Comparison of ENCODE assay signal across 31 cellular contexts in genomic region chr19:2003901-2004300, GRCh38.
"Had no signal": no experiment of that assay in that cellular context is flagged by ENCODE, and none has a peak within 500 bp of the region (broad histone marks: within the 10 kb centered on the region; RNA-seq: fewer than 3 reads in every experiment).

No MANE protein-coding gene starts in this region.

- DNase-seq: activated CD4-positive, alpha-beta T cell treated with anti-CD3 and anti-CD28 coated beads, Interleukin-2, amount 50 U/mL, for 48 hours; activated CD8-positive, alpha-beta memory T cell treated with anti-CD3 and anti-CD28 coated beads, Interleukin-2, amount 50 U/mL, for 48 hours; activated naive CD4-positive, alpha-beta T cell; activated T-cell treated with anti-CD3 and anti-CD28 coated beads, Interleukin-2, amount 50 U/mL, for 4 hours; aorta; central memory CD4-positive, alpha-beta T cell; colonic mucosa; dorsolateral prefrontal cortex; effector memory CD8-positive, alpha-beta T cell; gastrocnemius medialis; heart left ventricle; islet precursor cell; left cardiac atrium; mucosa of descending colon; retina; sigmoid colon; stimulated activated CD4-positive, alpha-beta T cell treated with anti-CD3 and anti-CD28 coated beads, Interleukin-15, amount 100 ng/mL, for 24 hours; stomach; T1000; uterus had no signal

- H3K4me3 Mint-ChIP-seq: activated T-cell treated with anti-CD3 and anti-CD28 coated beads, Interleukin-2, amount 50 U/mL, for 4 hours; effector memory CD8-positive, alpha-beta T cell; memory B cell; stimulated activated memory B cell treated with anti-CD40 and anti-IgM and Interleukin-4, amounts not matched to agents 10 μg/mL and 1 μg/mL and 100 μg/mL, for 72 hours; T-helper 1 cell treated with Interleukin-12 subunit alpha and Interleukin-12 subunit beta and Interleukin-4 antibody, amounts not matched to agents 30 μg/mL and 1 μg/mL, for 36 hours; WTC11 had no signal

- H3K27ac ChIP-seq: colonic mucosa, gastrocnemius medialis, heart left ventricle, stomach, suprapubic skin, tibial nerve, uterus had no signal

- H3K9me3 ChIP-seq: colonic mucosa, gastrocnemius medialis, heart left ventricle, mucosa of descending colon, sigmoid colon, stomach, suprapubic skin, tibial nerve, uterus had no signal

- H3K4me2 ChIP-seq: smooth muscle cell had no signal

- ATAC-seq: activated T-cell treated with anti-CD3 and anti-CD28 coated beads, Interleukin-2, amount 50 U/mL, for 4 hours; effector memory CD8-positive, alpha-beta T cell; esophagus mucosa; gastrocnemius medialis; heart left ventricle; left cardiac atrium; mucosa of descending colon; stimulated activated memory B cell treated with anti-CD40 and anti-IgM and Interleukin-4, amounts not matched to agents 10 μg/mL and 1 μg/mL and 100 μg/mL, for 72 hours; WTC11 had no signal

- H3K27ac Mint-ChIP-seq: activated T-helper 2 cell treated with anti-CD3 and anti-CD28 coated beads, Interferon-gamma antibody, Interleukin-2, Interleukin-4, amounts not matched to agents 10 μg/mL and 5 μg/mL and 100 μg/mL, durations not matched to agents 14 hours and 24 hours and 36 hours; effector memory CD8-positive, alpha-beta T cell; memory B cell; progenitor cell of endocrine pancreas; stimulated activated memory B cell treated with anti-CD40 and anti-IgM and Interleukin-4, amounts not matched to agents 10 μg/mL and 1 μg/mL and 100 μg/mL, for 72 hours; T-helper 1 cell treated with Interleukin-12 subunit alpha and Interleukin-12 subunit beta and Interleukin-4 antibody, amounts not matched to agents 30 μg/mL and 1 μg/mL, for 36 hours; WTC11 had no signal

- H3K27me3 ChIP-seq: colonic mucosa, dorsolateral prefrontal cortex, gastrocnemius medialis, heart left ventricle, sigmoid colon, stomach, suprapubic skin, tibial nerve, uterus had no signal

- FAIRE-seq: endothelial cell of umbilical vein had no signal

- H3K27me3 Mint-ChIP-seq: effector memory CD8-positive, alpha-beta T cell; memory B cell; progenitor cell of endocrine pancreas; stimulated activated memory B cell treated with anti-CD40 and anti-IgM and Interleukin-4, amounts not matched to agents 10 μg/mL and 1 μg/mL and 100 μg/mL, for 72 hours had no signal

- H3K4me3 ChIP-seq: colonic mucosa, dorsolateral prefrontal cortex, gastrocnemius medialis, heart left ventricle, mucosa of descending colon, sigmoid colon, smooth muscle cell, stomach, suprapubic skin, tibial nerve, uterus had no signal

- H3K9me3 Mint-ChIP-seq: activated T-cell treated with anti-CD3 and anti-CD28 coated beads, Interleukin-2, amount 50 U/mL, for 4 hours; activated T-helper 2 cell treated with anti-CD3 and anti-CD28 coated beads, Interferon-gamma antibody, Interleukin-2, Interleukin-4, amounts not matched to agents 10 μg/mL and 5 μg/mL and 100 μg/mL, durations not matched to agents 14 hours and 24 hours and 36 hours; effector memory CD8-positive, alpha-beta T cell; memory B cell; stimulated activated memory B cell treated with anti-CD40 and anti-IgM and Interleukin-4, amounts not matched to agents 10 μg/mL and 1 μg/mL and 100 μg/mL, for 72 hours; T-helper 1 cell treated with Interleukin-12 subunit alpha and Interleukin-12 subunit beta and Interleukin-4 antibody, amounts not matched to agents 30 μg/mL and 1 μg/mL, for 36 hours; WTC11 had no signal

- H3K36me3 ChIP-seq: gastrocnemius medialis, uterus had no signal

- H3K4me1 Mint-ChIP-seq: WTC11 had no signal

- H3K4me1 ChIP-seq: colonic mucosa, gastrocnemius medialis, heart left ventricle, sigmoid colon, stomach, suprapubic skin, tibial nerve, uterus had no signal
